Comparison of ENCODE assay signal across 9 cellular contexts in genomic region chr6:127120787-127121636, GRCh38. TPM values are rescaled to one million over a fixed set of nuclear protein-coding genes. Genes with fewer than 3 reads are reported as not detected.
DNase-seq lines count a peak whose midpoint lies in the region; ATAC-seq, FAIRE-seq and TF ChIP-seq lines count a peak whose summit lies in the region.
"Had no signal": no experiment of that assay in that cellular context is flagged by ENCODE, and none has a peak within 500 bp of the region (broad histone marks: within the 10 kb centered on the region; RNA-seq: fewer than 3 reads in every experiment).

No MANE protein-coding gene starts in this region.

- no peak overlapping the region for H3K27ac Mint-ChIP-seq in MCF 10A (ENCODE audit: low read depth, unreplicated experiment)

- H3K9me3 Mint-ChIP-seq in MCF 10A (ENCODE audit: unreplicated experiment) = no peaks in the 10 kb centered on the region

- peak; percentile 84 for TF ChIP-seq CTCF in MCF 10A (IDR thresholded peaks at IDR 0.05; ENCODE audit: unreplicated experiment)

- 4 to 8% (median 7%) methylated on average over 35 of the region's 35 CpGs for WGBS in small intestine, 3 donors

- peaks cover 99% of the 10 kb centered on the region for H3K27me3 Mint-ChIP-seq in MCF 10A (ENCODE audit: insufficient read depth, unreplicated experiment)

- H3K4me1 ChIP-seq in small intestine (ENCODE audit: control insufficient read depth in 2 of 2, insufficient read depth in 1 of 2, low read depth in 1 of 2, low read length in 1 of 2) = no peaks in the 10 kb centered on the region

- H3K27me3 ChIP-seq in small intestine (ENCODE audit: control insufficient read depth in 2 of 2, insufficient read depth in 2 of 2, low read length in 2 of 2) = peaks cover 15 to 26% of the 10 kb centered on the region in 2 donors

- intact Hi-C loops in MCF 10A (cut with micrococcal nuclease) = loop anchor here (1.0 to 10.0 kb wide), 6 partner anchors 317 to 1124 kb away; no protein-coding TSS in a partner anchor

- H3K36me3 ChIP-seq in small intestine (ENCODE audit: control insufficient read depth in 2 of 2, insufficient read depth in 2 of 2, low read length in 2 of 2) = no peaks in the 10 kb centered on the region
- H3K36me3 ChIP-seq: BLaER1 had no signal

- CTCF ChIA-PET in MCF 10A (lab: Yijun Ruan, JAX) = interaction anchor here (0.6 to 3.2 kb wide), 14 partner anchors 8 to 1809 kb away, joined by 3 to 22 read pairs (median 4); no protein-coding TSS in a partner anchor

- FAIRE-seq in small intestine (lab: Jason Lieb, UNC) = no peak

- peak; percentile 47 for DNase-seq in NCI-H1436 (lab: John Stamatoyannopoulos, UW)
- no peak for DNase-seq in NCI-H1436 treated with DMSO at 0.1 percent for 48 hours (lab: John Stamatoyannopoulos, UW)
- DNase-seq in NCI-H146 (lab: John Stamatoyannopoulos, UW) = peak; percentile 82
- DNase-seq in T-helper 9 cell = peak; percentile 25
- peak; percentile 68 for DNase-seq in MCF 10A (ENCODE audit: unreplicated experiment)
- DNase-seq in iPS-NIHi11 (ENCODE audit: low spot score) = peak; percentile 71
- peak; percentile 26 for DNase-seq in small intestine

- H3K4me3 Mint-ChIP-seq in MCF 10A (ENCODE audit: unreplicated experiment) = no peak overlapping the region

- no TSS peak for BruUV-seq in MCF 10A (replicated peaks; lab: Mats Ljungman, UMichigan)

- no peak overlapping the region for H3K27ac ChIP-seq in small intestine (ENCODE audit: low read depth in 1 of 2, low read length in 1 of 2)
- H3K27ac ChIP-seq: BLaER1 had no signal

- no peaks in the 10 kb centered on the region for H3K9me3 ChIP-seq in small intestine (ENCODE audit: control insufficient read depth, low read depth)
- H3K9me3 ChIP-seq: BLaER1 had no signal

- POLR2A ChIA-PET in MCF 10A (lab: Yijun Ruan, JAX) = no interaction called here

- H3K36me3 Mint-ChIP-seq in MCF 10A (ENCODE audit: insufficient read depth, unreplicated experiment) = no peaks in the 10 kb centered on the region

- H3K4me3 ChIP-seq in small intestine (ENCODE audit: low read depth in 1 of 2, low read length in 2 of 2) = no peak overlapping the region

- peak; percentile 82 for ATAC-seq in HG02870 (IDR thresholded peaks at IDR 0.05; ENCODE audit: unreplicated experiment)

- H3K4me1 Mint-ChIP-seq in MCF 10A (ENCODE audit: insufficient read depth, unreplicated experiment) = peaks cover 4% of the 10 kb centered on the region

RNA-seq across cellular contexts. Expression of gene RSPO3, which starts 2.5 kb away (rescaled TPM):
- total RNA-seq in MCF 10A (2022) = not detected in 2 replicates
- 1 to 10 TPM in 1 of 3 donors, under 1 TPM in 1, not detected in 1; 0.54 to 6.7 TPM for polyA plus RNA-seq in small intestine
